Comparison of ENCODE assay signal across 18 cellular contexts in the genomic region with DNA sequence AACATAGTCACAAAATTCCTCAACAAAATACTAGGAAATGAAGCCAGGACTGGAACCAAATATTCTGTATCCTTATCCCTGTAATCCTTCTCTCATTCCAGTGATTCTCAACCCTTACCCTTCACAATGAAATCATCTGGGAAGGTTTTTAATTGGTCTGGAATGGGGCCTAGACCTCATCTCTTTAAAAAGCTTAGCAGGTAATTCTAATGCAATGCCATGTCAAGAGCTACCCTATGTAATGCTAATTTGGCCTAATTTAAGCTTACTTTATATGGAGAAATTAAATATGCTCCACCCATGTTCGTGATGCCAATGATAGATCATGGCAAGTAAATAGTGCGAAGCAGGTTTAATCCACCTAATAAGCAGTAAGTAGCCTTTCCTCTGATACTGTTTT.
DNase-seq lines count a peak whose midpoint lies in the region; ATAC-seq and TF ChIP-seq lines count a peak whose summit lies in the region.
"Had no signal": no experiment of that assay in that cellular context is flagged by ENCODE, and none has a peak within 500 bp of the region (broad histone marks: within the 10 kb centered on the region; RNA-seq: fewer than 3 reads in every experiment).

No MANE protein-coding gene starts in this region.

- H4K20me1 ChIP-seq in GM23338 (replicated peaks; ENCODE audit: insufficient read depth) = no peaks in the 10 kb centered on the region

- peak overlapping the region; percentile 14; the same call in 1 of the 2 replicates for H3K4me2 ChIP-seq in GM23338

- ATAC-seq in GM23338 (peak; percentile 78), GM21529 (IDR thresholded peaks at IDR 0.05; ENCODE audit: unreplicated experiment) (no peak), HG02763 (IDR thresholded peaks at IDR 0.05; ENCODE audit: unreplicated experiment) (no peak)

- H3K36me3 ChIP-seq in GM23338 (ENCODE audit: insufficient read depth) = no peaks in the 10 kb centered on the region
- H3K36me3 ChIP-seq in HAP-1 (replicated peaks) = no peaks in the 10 kb centered on the region
- no peaks in the 10 kb centered on the region for H3K36me3 ChIP-seq in NT2/D1 (ENCODE audit: insufficient read depth, insufficient read length, low read length)
- no peaks in the 10 kb centered on the region for H3K36me3 ChIP-seq in iPS-20b (ENCODE audit: insufficient read depth, low read depth, low read length)
- H3K36me3 ChIP-seq: BE2C had no signal

- H3K4me1 Mint-ChIP-seq in GM23338 = peaks cover 29% of the 10 kb centered on the region

- no peaks in the 10 kb centered on the region for H3F3A ChIP-seq in GM23338 (replicated peaks; ENCODE audit: low read depth)

- TF ChIP-seq CTCF in GM23338 (conservative IDR thresholded peaks at IDR 0.05; ENCODE audit: low read depth in 2 of 2) = no peak

- H3K27ac Mint-ChIP-seq in GM23338 = peak overlapping the region; percentile 86

- H3K4me3 ChIP-seq in GM23338 (no peak overlapping the region), HAP-1 (no peak overlapping the region), NT2/D1 (ENCODE audit: insufficient read length, low read depth) (no peak overlapping the region), iPS-20b (ENCODE audit: low read length) (peak overlapping the region; percentile 37; the same call in 1 of the 2 replicates)

- no peak overlapping the region for H2AFZ ChIP-seq in GM23338

- peaks cover 22% of the 10 kb centered on the region for H3K4me1 ChIP-seq in GM23338 (ENCODE audit: insufficient read depth)
- peaks cover 15% of the 10 kb centered on the region for H3K4me1 ChIP-seq in HAP-1
- no peaks in the 10 kb centered on the region for H3K4me1 ChIP-seq in NT2/D1 (ENCODE audit: insufficient read depth, insufficient read length)
- H3K4me1 ChIP-seq in iPS-20b (ENCODE audit: insufficient read depth, low read length) = peaks cover 11% of the 10 kb centered on the region
- H3K4me1 ChIP-seq: Caco-2 had no signal

- in situ Hi-C loops in HAP-1 (cut with MboI; ENCODE audit: low sequenced_read_pairs) = no loop called here

- H3K27me3 ChIP-seq in GM23338 (ENCODE audit: insufficient read depth) (no peaks in the 10 kb centered on the region), HAP-1 (ENCODE audit: low read depth) (no peaks in the 10 kb centered on the region), NT2/D1 (ENCODE audit: insufficient read depth, insufficient read length) (no peaks in the 10 kb centered on the region), iPS-20b (ENCODE audit: insufficient read depth, low read length) (no peaks in the 10 kb centered on the region)
- H3K27me3 ChIP-seq: BE2C had no signal

- no peaks in the 10 kb centered on the region for H3K27me3 Mint-ChIP-seq in GM23338 (ENCODE audit: insufficient read depth, low read depth, poor library complexity)
- H3K27me3 Mint-ChIP-seq: CD4-positive, CD25-positive, alpha-beta regulatory T cell; CD8-positive, alpha-beta memory T cell had no signal

- peak overlapping the region; percentile 4 for H3K27ac ChIP-seq in GM23338 (ENCODE audit: low read depth)
- H3K27ac ChIP-seq in iPS-20b (ENCODE audit: low read length) = no peak overlapping the region

- H3K79me2 ChIP-seq in GM23338 (replicated peaks; ENCODE audit: insufficient read depth) = peaks cover 17% of the 10 kb centered on the region

- H3K9me3 ChIP-seq in HAP-1 (no peaks in the 10 kb centered on the region), NT2/D1 (ENCODE audit: insufficient read depth, low read length) (no peaks in the 10 kb centered on the region), iPS-20b (ENCODE audit: insufficient read depth, low read depth, low read length) (no peaks in the 10 kb centered on the region)
- H3K9me3 ChIP-seq: BE2C, Caco-2 had no signal

- DNase-seq in GM23338 (ENCODE audit: low spot score) (peak; percentile 41), HAP-1 (ENCODE audit: low spot score in 2 of 2) (peak; percentile 34 to 95), NT2/D1 (ENCODE audit: low read depth, low spot score) (peak; percentile 32), AG20443 (ENCODE audit: low spot score) (no peak), NCI-H187 treated with DMSO at 0.1 percent for 48 hours (lab: John Stamatoyannopoulos, UW) (no peak)
- DNase-seq: BE2C; C1 segment of cervical spinal cord; Caco-2; CD4-positive, CD25-positive, alpha-beta regulatory T cell; CD8-positive, alpha-beta memory T cell; DMS153; DMS79; GDM1; Kasumi-1; KG1 had no signal

- H3K9ac ChIP-seq in NT2/D1 (ENCODE audit: insufficient read length, low read depth) (no peak overlapping the region), iPS-20b (ENCODE audit: low read depth, low read length) (no peak overlapping the region; the same call in 1 of the 2 replicates)

- no peak overlapping the region for H3K4me3 Mint-ChIP-seq in GM23338
- H3K4me3 Mint-ChIP-seq: CD4-positive, CD25-positive, alpha-beta regulatory T cell; CD8-positive, alpha-beta memory T cell had no signal

- H3K9me2 ChIP-seq in GM23338 (ENCODE audit: insufficient read depth) = no peaks in the 10 kb centered on the region

- no peaks in the 10 kb centered on the region for H3K36me3 Mint-ChIP-seq in GM23338 (ENCODE audit: low read depth)
- H3K36me3 Mint-ChIP-seq: CD4-positive, CD25-positive, alpha-beta regulatory T cell had no signal

- no peaks in the 10 kb centered on the region for H3K9me3 Mint-ChIP-seq in GM23338
- H3K9me3 Mint-ChIP-seq: CD8-positive, alpha-beta memory T cell had no signal

TF ChIP-seq in GM23338, 12 proteins besides CTCF, POLR2A, EP300 and RAD21:
- TF ChIP-seq NANOG (IDR thresholded peaks at IDR 0.05; ENCODE audit: borderline replicate concordance) (peak; percentile 50), EZH2 (IDR thresholded peaks at IDR 0.05; ENCODE audit: low read depth, unreplicated experiment) (no peak)

Comparison
In these comparisons a context has a peak if more than half of its experiments do, and no peak if none do; other contexts are left out.
1. DNase-seq: peak in GM23338 (single experiment), HAP-1 (2 of 2) and NT2/D1 (single experiment); none in AG20443 (single experiment) and NCI-H187 treated with DMSO at 0.1 percent for 48 hours (single experiment).